ENCODE assay signal across 18 cellular contexts in genomic region chr7:6193734-6194133, GRCh38.
A peak's percentile ranks its signal among the peaks of the same experiment; 100 is the strongest.
DNase-seq lines count a peak whose midpoint lies in the region; ATAC-seq and TF ChIP-seq lines count a peak whose summit lies in the region.
"Had no signal": no experiment of that assay in that cellular context is flagged by ENCODE, and none has a peak within 500 bp of the region (broad histone marks: within the 10 kb centered on the region; RNA-seq: fewer than 3 reads in every experiment).

No MANE protein-coding gene starts in this region.

- TF ChIP-seq EP300 in sigmoid colon (IDR thresholded peaks at IDR 0.05) = no peak

- H3K36me3 ChIP-seq in endodermal cell (ENCODE audit: control insufficient read depth, insufficient read depth, low read length) (no peaks in the 10 kb centered on the region), sigmoid colon (peaks cover 0 to 13% (median 2%) of the 10 kb centered on the region in 4 donors)

- no peak for ATAC-seq in WTC11
- ATAC-seq: HCT116 had no signal

- intact Hi-C loops in sigmoid colon (cut with DNase I) = no loop called here

- H3K36me3 Mint-ChIP-seq in WTC11 (no peaks in the 10 kb centered on the region), endodermal cell (ENCODE audit: low read depth) (peaks cover 2% of the 10 kb centered on the region), nephron progenitor cell (ENCODE audit: low read depth) (peaks cover 5% of the 10 kb centered on the region), HFFc6 (ENCODE audit: low read depth) (peaks cover 10% of the 10 kb centered on the region)
- H3K36me3 Mint-ChIP-seq: CD4-positive, CD25-positive, alpha-beta regulatory T cell had no signal

- H3K4me1 ChIP-seq in endodermal cell (ENCODE audit: control insufficient read depth, insufficient read depth, low read length) (no peaks in the 10 kb centered on the region), sigmoid colon (no peaks in the 10 kb centered on the region)
- H3K4me1 ChIP-seq: BE2C, Caco-2 had no signal

- no peak for TF ChIP-seq POLR2A in sigmoid colon (IDR thresholded peaks at IDR 0.05)

- H3K27ac ChIP-seq in endodermal cell (ENCODE audit: low read depth, low read length) = no peak overlapping the region
- no peak overlapping the region for H3K27ac ChIP-seq in sigmoid colon
- H3K27ac ChIP-seq: GM23248 had no signal

- H3K27me3 ChIP-seq in endodermal cell (ENCODE audit: control insufficient read depth, insufficient read depth, low read length, poor library complexity, severe bottlenecking) (no peaks in the 10 kb centered on the region), sigmoid colon (no peaks in the 10 kb centered on the region)
- H3K27me3 ChIP-seq: BE2C had no signal

- DNase-seq in WTC11 (ENCODE audit: low spot score) (no peak), endodermal cell (no peak), nephron progenitor cell (no peak), HFFc6 (no peak), sigmoid colon (no peak), DMS 273 treated with DMSO at 0.1 percent for 48 hours (lab: John Stamatoyannopoulos, UW) (no peak), COLO829 (ENCODE audit: low spot score) (no peak)
- DNase-seq: ACHN; BE2C; C1 segment of cervical spinal cord; Caco-2; CD4-positive, CD25-positive, alpha-beta regulatory T cell; CD8-positive, alpha-beta memory T cell; DMS153; DMS79; GDM1; GM23248 had no signal

- H3K9me3 Mint-ChIP-seq in WTC11 = no peaks in the 10 kb centered on the region
- H3K9me3 Mint-ChIP-seq in endodermal cell = no peaks in the 10 kb centered on the region
- H3K9me3 Mint-ChIP-seq in nephron progenitor cell = no peaks in the 10 kb centered on the region
- no peaks in the 10 kb centered on the region for H3K9me3 Mint-ChIP-seq in HFFc6
- H3K9me3 Mint-ChIP-seq: CD4-positive, CD25-positive, alpha-beta regulatory T cell; CD8-positive, alpha-beta memory T cell had no signal

- H3K4me1 Mint-ChIP-seq in WTC11 = peaks cover 26% of the 10 kb centered on the region
- H3K4me1 Mint-ChIP-seq in endodermal cell = peaks cover 7% of the 10 kb centered on the region
- peaks cover 23% of the 10 kb centered on the region for H3K4me1 Mint-ChIP-seq in nephron progenitor cell
- peaks cover 12% of the 10 kb centered on the region for H3K4me1 Mint-ChIP-seq in HFFc6 (ENCODE audit: low read depth)

- H3K9me3 ChIP-seq in endodermal cell (ENCODE audit: control insufficient read depth, low read length) = no peaks in the 10 kb centered on the region
- no peaks in the 10 kb centered on the region for H3K9me3 ChIP-seq in sigmoid colon
- H3K9me3 ChIP-seq: BE2C, Caco-2 had no signal

- TF ChIP-seq CTCF in WTC11 (IDR thresholded peaks at IDR 0.05) = no peak
- TF ChIP-seq CTCF in endodermal cell (conservative IDR thresholded peaks at IDR 0.05) = no peak
- no peak for TF ChIP-seq CTCF in nephron progenitor cell (IDR thresholded peaks at IDR 0.05)
- TF ChIP-seq CTCF in HFFc6 (IDR thresholded peaks at IDR 0.05) = no peak
- TF ChIP-seq CTCF in sigmoid colon (IDR thresholded peaks at IDR 0.05) = no peak

- WGBS in endodermal cell (ENCODE audit: insufficient coverage in 1 of 2, insufficient read length in 1 of 2), 2 experiments = 89 to 93% methylated on average over 4 to 8 of the region's 8 CpGs
- WGBS in sigmoid colon, 2 donors = 87 to 89% methylated on average over 8 of the region's 8 CpGs

- CTCF ChIA-PET in WTC11 (lab: Charles Lee) = no interaction called here

- H3K4me3 Mint-ChIP-seq in WTC11 (no peak overlapping the region), endodermal cell (no peak overlapping the region), nephron progenitor cell (no peak overlapping the region), HFFc6 (no peak overlapping the region)
- H3K4me3 Mint-ChIP-seq: CD4-positive, CD25-positive, alpha-beta regulatory T cell; CD8-positive, alpha-beta memory T cell had no signal

- H3K4me3 ChIP-seq in endodermal cell (ENCODE audit: low read length) = no peak overlapping the region
- H3K4me3 ChIP-seq in sigmoid colon = no peak overlapping the region
- H3K4me3 ChIP-seq: GM23248 had no signal

- no peak overlapping the region for H3K9ac ChIP-seq in endodermal cell (ENCODE audit: extremely low read depth, low read length, poor library complexity, severe bottlenecking)
- H3K9ac ChIP-seq: GM23248 had no signal

- H3K27me3 Mint-ChIP-seq in WTC11 (ENCODE audit: low read depth) (no peaks in the 10 kb centered on the region), endodermal cell (ENCODE audit: insufficient read depth) (no peaks in the 10 kb centered on the region), nephron progenitor cell (ENCODE audit: low read depth, poor library complexity) (no peaks in the 10 kb centered on the region), HFFc6 (ENCODE audit: insufficient read depth) (no peaks in the 10 kb centered on the region)
- H3K27me3 Mint-ChIP-seq: CD4-positive, CD25-positive, alpha-beta regulatory T cell; CD8-positive, alpha-beta memory T cell had no signal

- H3K27ac Mint-ChIP-seq in WTC11 (peak overlapping the region; percentile 79), endodermal cell (peak overlapping the region; percentile 6), nephron progenitor cell (peak overlapping the region; percentile 68), HFFc6 (no peak overlapping the region)
- H3K27ac Mint-ChIP-seq: CD4-positive, CD25-positive, alpha-beta regulatory T cell had no signal

- POLR2A ChIA-PET in WTC11 (lab: Charles Lee) = no interaction called here

TF ChIP-seq in WTC11, 78 proteins besides CTCF, POLR2A, EP300 and RAD21:
- TF ChIP-seq CREB1 (CRISPR knock-in tag; IDR thresholded peaks at IDR 0.05) (no peak), TP53 (CRISPR knock-in tag; IDR thresholded peaks at IDR 0.05) (no peak), NR1H2 (CRISPR knock-in tag; IDR thresholded peaks at IDR 0.05) (no peak), ATF3 (CRISPR knock-in tag; conservative IDR thresholded peaks at IDR 0.05) (no peak), SP1 (CRISPR knock-in tag; conservative IDR thresholded peaks at IDR 0.05) (no peak)
